17 cellular contexts compared by ENCODE assay signal in genomic region chr15:63582179-63582578, GRCh38. TPM values are rescaled to one million over a fixed set of nuclear protein-coding genes. Genes with fewer than 3 reads are reported as not detected.
DNase-seq lines count a peak whose midpoint lies in the region; ATAC-seq, FAIRE-seq and TF ChIP-seq lines count a peak whose summit lies in the region.
"Had no signal": no experiment of that assay in that cellular context is flagged by ENCODE, and none has a peak within 500 bp of the region (broad histone marks: within the 10 kb centered on the region; RNA-seq: fewer than 3 reads in every experiment).

No MANE protein-coding gene starts in this region.

- H3K4me1 ChIP-seq in CD8-positive, alpha-beta memory T cell (ENCODE audit: insufficient read depth, low read length), result no peaks in the 10 kb centered on the region
- H3K4me1 ChIP-seq in naive thymus-derived CD4-positive, alpha-beta T cell (ENCODE audit: control insufficient read depth in 2 of 2, insufficient read depth in 2 of 2, low read length in 2 of 2), result no peaks in the 10 kb centered on the region
- H3K4me1 ChIP-seq: heart left ventricle, upper lobe of left lung had no signal

- H3K4me1 Mint-ChIP-seq in CD14-positive monocyte, result no peaks in the 10 kb centered on the region
- peaks cover 15 to 32% (median 22%) of the 10 kb centered on the region in 3 donors for H3K4me1 Mint-ChIP-seq in CD8-positive, alpha-beta memory T cell
- H3K4me1 Mint-ChIP-seq in activated naive CD8-positive, alpha-beta T cell treated with anti-CD3 and anti-CD28 coated beads for 36 hours, result peaks cover 13% of the 10 kb centered on the region
- H3K4me1 Mint-ChIP-seq in naive thymus-derived CD4-positive, alpha-beta T cell, result peaks cover 8 to 34% (median 19%) of the 10 kb centered on the region in 7 donors

- CTCF ChIA-PET in CD8-positive, alpha-beta memory T cell (lab: Charles Lee), result no interaction called here
- CTCF ChIA-PET in naive thymus-derived CD4-positive, alpha-beta T cell (lab: Charles Lee), result interaction anchor here (0.6 to 0.7 kb wide), 2 partner anchors 18 to 165 kb away, joined by 3 read pairs; no protein-coding TSS in a partner anchor

- intact Hi-C loops in CD14-positive monocyte (cut with micrococcal nuclease), result loop anchor here in 1 of 2 donors (10.0 kb wide), 1 partner anchor 63 kb away; no protein-coding TSS in a partner anchor
- intact Hi-C loops in naive thymus-derived CD4-positive, alpha-beta T cell (cut with micrococcal nuclease), result no loop called here

- POLR2A ChIA-PET in CD8-positive, alpha-beta memory T cell (lab: Charles Lee), result no interaction called here
- POLR2A ChIA-PET in naive thymus-derived CD4-positive, alpha-beta T cell (lab: Charles Lee), result no interaction called here

- H3K36me3 ChIP-seq in CD8-positive, alpha-beta memory T cell (ENCODE audit: insufficient read depth, low read length), result peaks cover 20% of the 10 kb centered on the region
- H3K36me3 ChIP-seq in naive thymus-derived CD4-positive, alpha-beta T cell (ENCODE audit: control insufficient read depth in 2 of 3, insufficient read depth in 3 of 3, low read length in 3 of 3), result peaks cover 7 to 45% (median 23%) of the 10 kb centered on the region in 3 experiments

- H3K4me3 ChIP-seq in CD8-positive, alpha-beta memory T cell (ENCODE audit: low read length), result no peak overlapping the region
- H3K4me3 ChIP-seq in naive thymus-derived CD4-positive, alpha-beta T cell (ENCODE audit: low read length), result no peak overlapping the region
- H3K4me3 ChIP-seq: heart left ventricle, pancreas, right lobe of liver, upper lobe of left lung had no signal

- H3K27me3 ChIP-seq in CD8-positive, alpha-beta memory T cell (ENCODE audit: insufficient read depth, low read length, poor library complexity, severe bottlenecking), result no peaks in the 10 kb centered on the region
- H3K27me3 ChIP-seq in naive thymus-derived CD4-positive, alpha-beta T cell (ENCODE audit: control insufficient read depth in 2 of 2, insufficient read depth in 2 of 2, low read length in 2 of 2), result no peaks in the 10 kb centered on the region
- H3K27me3 ChIP-seq: heart left ventricle, pancreas, right lobe of liver, upper lobe of left lung had no signal

- H3K9me3 ChIP-seq in CD8-positive, alpha-beta memory T cell (ENCODE audit: low read length), result no peaks in the 10 kb centered on the region
- H3K9me3 ChIP-seq in naive thymus-derived CD4-positive, alpha-beta T cell (ENCODE audit: control insufficient read depth in 2 of 3, low read length in 3 of 3), result no peaks in the 10 kb centered on the region
- H3K9me3 ChIP-seq: pancreas, right lobe of liver, upper lobe of left lung had no signal

- H3K27me3 Mint-ChIP-seq in CD14-positive monocyte (ENCODE audit: low read depth in 3 of 3), result no peaks in the 10 kb centered on the region
- no peaks in the 10 kb centered on the region for H3K27me3 Mint-ChIP-seq in CD8-positive, alpha-beta memory T cell
- no peaks in the 10 kb centered on the region for H3K27me3 Mint-ChIP-seq in activated naive CD8-positive, alpha-beta T cell treated with anti-CD3 and anti-CD28 coated beads for 36 hours
- H3K27me3 Mint-ChIP-seq in naive thymus-derived CD4-positive, alpha-beta T cell, result no peaks in the 10 kb centered on the region

- H3K4me3 Mint-ChIP-seq in CD14-positive monocyte, result no peak overlapping the region
- H3K4me3 Mint-ChIP-seq in CD8-positive, alpha-beta memory T cell, result no peak overlapping the region
- H3K4me3 Mint-ChIP-seq in activated naive CD8-positive, alpha-beta T cell treated with anti-CD3 and anti-CD28 coated beads for 36 hours, result no peak overlapping the region
- H3K4me3 Mint-ChIP-seq in naive thymus-derived CD4-positive, alpha-beta T cell, result no peak overlapping the region

- no peak for ATAC-seq in naive thymus-derived CD4-positive, alpha-beta T cell
- ATAC-seq in GM18520 (IDR thresholded peaks at IDR 0.05; ENCODE audit: unreplicated experiment) (no peak), HG03354 (IDR thresholded peaks at IDR 0.05; ENCODE audit: poor library complexity, severe bottlenecking, unreplicated experiment) (no peak)
- ATAC-seq: heart left ventricle, pancreas, right lobe of liver had no signal

- H3K36me3 Mint-ChIP-seq in CD14-positive monocyte, result peaks cover 64 to 83% of the 10 kb centered on the region in 2 donors
- H3K36me3 Mint-ChIP-seq in CD8-positive, alpha-beta memory T cell, result peaks cover 15 to 72% (median 33%) of the 10 kb centered on the region in 3 donors
- peaks cover 50% of the 10 kb centered on the region for H3K36me3 Mint-ChIP-seq in activated naive CD8-positive, alpha-beta T cell treated with anti-CD3 and anti-CD28 coated beads for 36 hours
- peaks cover 17 to 63% (median 48%) of the 10 kb centered on the region in 5 donors for H3K36me3 Mint-ChIP-seq in naive thymus-derived CD4-positive, alpha-beta T cell

- H3K9me3 Mint-ChIP-seq in CD14-positive monocyte, result no peaks in the 10 kb centered on the region
- H3K9me3 Mint-ChIP-seq in CD8-positive, alpha-beta memory T cell, result no peaks in the 10 kb centered on the region
- peaks cover 5% of the 10 kb centered on the region for H3K9me3 Mint-ChIP-seq in activated naive CD8-positive, alpha-beta T cell treated with anti-CD3 and anti-CD28 coated beads for 36 hours
- H3K9me3 Mint-ChIP-seq in naive thymus-derived CD4-positive, alpha-beta T cell, result peaks cover 0 to 10% (median 0%) of the 10 kb centered on the region in 11 donors

- TF ChIP-seq CTCF in CD14-positive monocyte (IDR thresholded peaks at IDR 0.05), result no peak

- peak overlapping the region in 5 of 7 donors; percentile 4 to 48 (median 30) for H3K27ac Mint-ChIP-seq in CD14-positive monocyte
- peak overlapping the region in 7 of 8 donors; percentile 5 to 86 (median 64) for H3K27ac Mint-ChIP-seq in CD8-positive, alpha-beta memory T cell
- H3K27ac Mint-ChIP-seq in activated naive CD8-positive, alpha-beta T cell treated with anti-CD3 and anti-CD28 coated beads for 36 hours, result peak overlapping the region; percentile 34
- H3K27ac Mint-ChIP-seq in naive thymus-derived CD4-positive, alpha-beta T cell, result peak overlapping the region in 7 of 9 donors; percentile 8 to 91 (median 43)

- no peak overlapping the region for H3K27ac ChIP-seq in CD8-positive, alpha-beta memory T cell (ENCODE audit: low read depth, low read length)
- H3K27ac ChIP-seq in naive thymus-derived CD4-positive, alpha-beta T cell (ENCODE audit: low read depth, low read length), result no peak overlapping the region
- H3K27ac ChIP-seq: heart left ventricle, pancreas, right lobe of liver, upper lobe of left lung, WERI-Rb-1 had no signal

- no peak for FAIRE-seq in RCC 7860 (lab: Jason Lieb, UNC)
- FAIRE-seq: G401.6, H1, pancreas had no signal

- no peak for DNase-seq in CD14-positive monocyte (ENCODE audit: low spot score)
- no peak for DNase-seq in CD8-positive, alpha-beta memory T cell
- no peak for DNase-seq in activated naive CD8-positive, alpha-beta T cell treated with anti-CD3 and anti-CD28 coated beads for 36 hours
- DNase-seq in naive thymus-derived CD4-positive, alpha-beta T cell, result no peak
- DNase-seq in RCC 7860 (ENCODE audit: low spot score), result no peak
- DNase-seq: activated effector memory CD4-positive, alpha-beta T cell treated with anti-CD3 and anti-CD28 coated beads, Interleukin-2, amount 50 U/mL, for 16 hours; DMS 273 treated with DMSO at 0.1 percent for 48 hours; heart left ventricle; pancreas; right lobe of liver; SHP77; upper lobe of left lung; WERI-Rb-1 had no signal

RNA-seq across cellular contexts. Expression of gene FBXL22, which starts 15.0 kb away (rescaled TPM):
- not detected for polyA plus RNA-seq in CD14-positive monocyte
- total RNA-seq in CD8-positive, alpha-beta memory T cell, result 1 to 10 TPM in 1 of 2 experiments, under 1 TPM in 1; 0.84 to 1.1 TPM
- polyA plus RNA-seq in CD8-positive, alpha-beta memory T cell, result 0.97 TPM
- under 1 TPM; 0.52 to 0.76 TPM for total RNA-seq in activated naive CD8-positive, alpha-beta T cell treated with anti-CD3 and anti-CD28 coated beads for 36 hours
- total RNA-seq in naive thymus-derived CD4-positive, alpha-beta T cell, result 1 to 10 TPM in 4 of 5 experiments, under 1 TPM in 1; 0.94 to 3.3 (median 1.6) TPM
- polyA plus RNA-seq in naive thymus-derived CD4-positive, alpha-beta T cell, result 1 to 10 TPM; 1.0 to 2.4 TPM
